ENCODE assay signal across 8 cellular contexts in the genomic region with DNA sequence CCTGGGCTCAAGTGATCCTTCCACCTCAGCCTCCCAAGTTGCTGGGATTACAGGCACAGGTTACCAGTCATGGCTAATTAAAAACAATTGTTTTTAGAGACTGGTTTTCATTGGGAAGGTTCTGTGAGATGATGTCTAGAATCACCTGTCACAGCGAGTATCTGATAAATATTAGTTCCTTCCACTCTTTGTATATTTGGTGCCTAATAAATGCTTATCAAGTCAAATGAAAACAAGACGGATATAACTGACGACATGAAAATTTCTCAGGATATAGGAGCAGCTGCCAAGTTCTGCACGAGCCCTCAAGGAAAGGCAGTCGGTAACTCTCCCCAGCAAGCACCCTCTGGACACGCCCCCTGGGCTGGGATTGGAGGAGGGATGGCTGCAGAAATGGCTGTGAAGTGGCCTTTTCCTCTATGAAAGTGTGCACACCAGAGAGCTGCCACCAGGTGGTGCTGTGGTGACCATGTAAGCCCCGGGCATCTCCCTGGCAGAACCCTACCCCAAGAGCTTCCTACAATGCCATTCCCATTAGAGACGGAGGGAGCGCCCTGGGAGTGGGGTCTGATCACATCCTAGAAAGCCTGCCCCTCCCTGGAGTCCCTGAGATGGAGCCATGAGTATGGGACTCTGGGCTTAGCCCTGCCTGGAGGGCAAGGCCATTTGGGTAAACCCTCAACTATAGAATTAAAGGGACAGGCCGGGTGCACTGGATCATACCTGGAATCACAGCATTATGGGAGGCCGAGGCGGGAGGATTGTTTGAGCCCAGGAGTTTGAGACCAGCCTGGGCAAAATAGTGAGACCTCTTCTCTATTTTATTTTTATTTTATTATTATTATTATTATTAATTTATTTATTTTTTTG. TPM values are rescaled to one million over a fixed set of nuclear protein-coding genes. Genes with fewer than 3 reads are reported as not detected.
DNase-seq lines count a peak whose midpoint lies in the region; ATAC-seq and TF ChIP-seq lines count a peak whose summit lies in the region.
"Had no signal": no experiment of that assay in that cellular context is flagged by ENCODE, and none has a peak within 500 bp of the region (broad histone marks: within the 10 kb centered on the region; RNA-seq: fewer than 3 reads in every experiment).

No MANE protein-coding gene starts in this region.

- peak; percentile 62 for ATAC-seq in GM18498 (IDR thresholded peaks at IDR 0.05; ENCODE audit: unreplicated experiment)
- peak; percentile 98 to 99 for ATAC-seq in naive thymus-derived CD8-positive, alpha-beta T cell
- peak; percentile 79 for ATAC-seq in stimulated activated effector memory CD8-positive, alpha-beta T cell treated with anti-CD3 and anti-CD28 coated beads, Interleukin-12 subunit alpha, Interleukin-12 subunit beta, amount 100 ng/mL, for 72 hours

- TF ChIP-seq CTCF in KMS-11 (conservative IDR thresholded peaks at IDR 0.05; ENCODE audit: low read depth, low read length) = peak; percentile 77

- no peak for TF ChIP-seq POLR2A in erythroblast (IDR thresholded peaks at IDR 0.05; ENCODE audit: low read length)

- peak overlapping the region; percentile 30; the same call in 1 of the 2 replicates for H2AFZ ChIP-seq in KMS-11 (ENCODE audit: low read depth)

- POLR2A ChIA-PET in naive thymus-derived CD8-positive, alpha-beta T cell (lab: Charles Lee) = no interaction called here

- DNase-seq in OCI-M1 (lab: John Stamatoyannopoulos, UW) = peak; percentile 93
- peak; percentile 94 for DNase-seq in activated CD8-positive, alpha-beta memory T cell treated with anti-CD3 and anti-CD28 coated beads, Interleukin-2, amount 50 U/mL, for 48 hours
- DNase-seq in erythroblast (lab: John Stamatoyannopoulos, UW) = peak; percentile 83 to 87
- DNase-seq in naive thymus-derived CD8-positive, alpha-beta T cell = peak; percentile 62 to 84 (median 72)
- DNase-seq in stimulated activated effector memory CD8-positive, alpha-beta T cell treated with anti-CD3 and anti-CD28 coated beads, Interleukin-12 subunit alpha, Interleukin-12 subunit beta, amount 100 ng/mL, for 72 hours (ENCODE audit: low spot score in 2 of 2) = peak; percentile 76 to 93

- no peaks in the 10 kb centered on the region for H3K36me3 ChIP-seq in KMS-11 (ENCODE audit: insufficient read depth)

- peaks cover 5 to 7% (median 5%) of the 10 kb centered on the region in 4 donors for H3K4me1 Mint-ChIP-seq in naive thymus-derived CD8-positive, alpha-beta T cell
- H3K4me1 Mint-ChIP-seq in stimulated activated effector memory CD8-positive, alpha-beta T cell treated with anti-CD3 and anti-CD28 coated beads, Interleukin-12 subunit alpha, Interleukin-12 subunit beta, amount 100 ng/mL, for 72 hours = peaks cover 18% of the 10 kb centered on the region

- no peaks in the 10 kb centered on the region for H4K20me1 ChIP-seq in KMS-11 (ENCODE audit: insufficient read depth)

- H3K27ac Mint-ChIP-seq in naive thymus-derived CD8-positive, alpha-beta T cell = no peak overlapping the region
- H3K27ac Mint-ChIP-seq in stimulated activated effector memory CD8-positive, alpha-beta T cell treated with anti-CD3 and anti-CD28 coated beads, Interleukin-12 subunit alpha, Interleukin-12 subunit beta, amount 100 ng/mL, for 72 hours = no peak overlapping the region

- H3K9ac ChIP-seq in KMS-11 = no peak overlapping the region

- no peak overlapping the region for H3K4me3 ChIP-seq in KMS-11 (IDR thresholded peaks at IDR 0.05; ENCODE audit: insufficient read depth, low read depth, low read length)

- H3K4me3 Mint-ChIP-seq in naive thymus-derived CD8-positive, alpha-beta T cell = no peak overlapping the region
- no peak overlapping the region for H3K4me3 Mint-ChIP-seq in stimulated activated effector memory CD8-positive, alpha-beta T cell treated with anti-CD3 and anti-CD28 coated beads, Interleukin-12 subunit alpha, Interleukin-12 subunit beta, amount 100 ng/mL, for 72 hours

- H3K4me1 ChIP-seq in KMS-11 (ENCODE audit: low read depth, poor library complexity, severe bottlenecking) = peaks cover 3% of the 10 kb centered on the region

- H3K36me3 Mint-ChIP-seq in naive thymus-derived CD8-positive, alpha-beta T cell = peaks cover 0 to 18% (median 3%) of the 10 kb centered on the region in 3 donors
- H3K36me3 Mint-ChIP-seq in stimulated activated effector memory CD8-positive, alpha-beta T cell treated with anti-CD3 and anti-CD28 coated beads, Interleukin-12 subunit alpha, Interleukin-12 subunit beta, amount 100 ng/mL, for 72 hours = peaks cover 5% of the 10 kb centered on the region

- H3K27ac ChIP-seq in KMS-11 = no peak overlapping the region

- H3K27me3 Mint-ChIP-seq in naive thymus-derived CD8-positive, alpha-beta T cell = no peaks in the 10 kb centered on the region

- no peaks in the 10 kb centered on the region for H3K27me3 ChIP-seq in KMS-11 (ENCODE audit: insufficient read depth, low read depth)

- H3K9me3 Mint-ChIP-seq in naive thymus-derived CD8-positive, alpha-beta T cell = no peaks in the 10 kb centered on the region
- H3K9me3 Mint-ChIP-seq in stimulated activated effector memory CD8-positive, alpha-beta T cell treated with anti-CD3 and anti-CD28 coated beads, Interleukin-12 subunit alpha, Interleukin-12 subunit beta, amount 100 ng/mL, for 72 hours = no peaks in the 10 kb centered on the region

- H3K4me2 ChIP-seq in KMS-11 = 0 out of 2 replicates have a peak overlapping the region, but pooled peaks have one; percentile 36

- H3K79me2 ChIP-seq in KMS-11 (ENCODE audit: insufficient read depth, low read depth) = no peaks in the 10 kb centered on the region

RNA-seq across cellular contexts. Expression of a gene that starts 50.9 kb away (rescaled TPM):
- not detected for total RNA-seq in naive thymus-derived CD8-positive, alpha-beta T cell
- under 1 TPM in 2 of 3 donors, not detected in 1; 0.20 to 0.38 TPM for polyA plus RNA-seq in naive thymus-derived CD8-positive, alpha-beta T cell
- total RNA-seq: subcutaneous adipose tissue had no signal
